ENCODE assay signal across 9 cellular contexts in genomic region chr15:60563539-60564404, GRCh38.
DNase-seq lines count a peak whose midpoint lies in the region; ATAC-seq and TF ChIP-seq lines count a peak whose summit lies in the region.
"Had no signal": no experiment of that assay in that cellular context is flagged by ENCODE, and none has a peak within 500 bp of the region (broad histone marks: within the 10 kb centered on the region; RNA-seq: fewer than 3 reads in every experiment).

No MANE protein-coding gene starts in this region.

- peaks cover 3 to 31% (median 5%) of the 10 kb centered on the region in 3 donors for H3K36me3 Mint-ChIP-seq in CD8-positive, alpha-beta memory T cell
- H3K36me3 Mint-ChIP-seq in activated CD8-positive, alpha-beta T cell treated with anti-CD3 and anti-CD28 coated beads, Interleukin-2, amount 10 ng/mL, durations not matched to agents 7 days and 5 days (ENCODE audit: low read depth), result peaks cover 43% of the 10 kb centered on the region

- no peaks in the 10 kb centered on the region for H3K9me3 ChIP-seq in CD8-positive, alpha-beta memory T cell (ENCODE audit: low read length)
- H3K9me3 ChIP-seq in left lung, result no peaks in the 10 kb centered on the region

- no peaks in the 10 kb centered on the region for H3K27me3 Mint-ChIP-seq in CD8-positive, alpha-beta memory T cell
- H3K27me3 Mint-ChIP-seq in activated CD8-positive, alpha-beta T cell treated with anti-CD3 and anti-CD28 coated beads, Interleukin-2, amount 10 ng/mL, durations not matched to agents 7 days and 5 days (ENCODE audit: low read depth), result no peaks in the 10 kb centered on the region

- peak overlapping the region; percentile 8 for H3K4me3 ChIP-seq in CD8-positive, alpha-beta memory T cell (ENCODE audit: low read length)
- H3K4me3 ChIP-seq in left lung, result no peak overlapping the region

- H3K4me3 Mint-ChIP-seq in CD8-positive, alpha-beta memory T cell, result peak overlapping the region; percentile 58 to 87 (median 68)
- peak overlapping the region; percentile 53 for H3K4me3 Mint-ChIP-seq in activated CD8-positive, alpha-beta T cell treated with anti-CD3 and anti-CD28 coated beads, Interleukin-2, amount 10 ng/mL, durations not matched to agents 7 days and 5 days

- H3K9me3 Mint-ChIP-seq in CD8-positive, alpha-beta memory T cell, result no peaks in the 10 kb centered on the region
- no peaks in the 10 kb centered on the region for H3K9me3 Mint-ChIP-seq in activated CD8-positive, alpha-beta T cell treated with anti-CD3 and anti-CD28 coated beads, Interleukin-2, amount 10 ng/mL, durations not matched to agents 7 days and 5 days (ENCODE audit: insufficient read depth)

- peak overlapping the region; percentile 40 for H3K27ac ChIP-seq in CD8-positive, alpha-beta memory T cell (ENCODE audit: low read depth, low read length)
- H3K27ac ChIP-seq in left lung, result no peak overlapping the region

- peak in 4 of 5 donors; percentile 45 to 69 (median 62) for DNase-seq in CD8-positive, alpha-beta memory T cell
- peak; percentile 64 for DNase-seq in activated CD8-positive, alpha-beta T cell treated with anti-CD3 and anti-CD28 coated beads, Interleukin-2, amount 10 ng/mL, durations not matched to agents 7 days and 5 days
- no peak for DNase-seq in OCI-M2 (lab: John Stamatoyannopoulos, UW; ENCODE audit: unreplicated experiment)
- no peak for DNase-seq in left lung
- DNase-seq in dedifferentiated amniotic fluid mesenchymal stem cell (ENCODE audit: extremely low spot score), result no peak
- DNase-seq: activated effector memory CD4-positive, alpha-beta T cell treated with anti-CD3 and anti-CD28 coated beads, Interleukin-2, amount 50 U/mL, for 16 hours had no signal

- no peaks in the 10 kb centered on the region for H3K27me3 ChIP-seq in CD8-positive, alpha-beta memory T cell (ENCODE audit: insufficient read depth, low read length, poor library complexity, severe bottlenecking)
- H3K27me3 ChIP-seq in left lung, result no peaks in the 10 kb centered on the region

- CTCF ChIA-PET in CD8-positive, alpha-beta memory T cell (lab: Charles Lee), result interaction anchor here (1.0 to 1.7 kb wide), 3 partner anchors 15 to 43 kb away, joined by 3 to 8 read pairs (median 7); no protein-coding TSS in a partner anchor
- CTCF ChIA-PET in activated CD8-positive, alpha-beta T cell treated with anti-CD3 and anti-CD28 coated beads, Interleukin-2, amount 10 ng/mL, durations not matched to agents 7 days and 5 days (lab: Charles Lee), result interaction anchor here (1.0 to 3.5 kb wide), 8 partner anchors 9 to 56 kb away, joined by 4 to 20 read pairs (median 6); no protein-coding TSS in a partner anchor

- TF ChIP-seq CTCF in left lung (IDR thresholded peaks at IDR 0.05), result no peak

- peak; percentile 35 for ATAC-seq in GM19023 (IDR thresholded peaks at IDR 0.05; ENCODE audit: unreplicated experiment)
- ATAC-seq in HG02884 (IDR thresholded peaks at IDR 0.05; ENCODE audit: unreplicated experiment), result peak; percentile 57
- ATAC-seq in activated CD8-positive, alpha-beta T cell treated with anti-CD3 and anti-CD28 coated beads, Interleukin-2, amount 10 ng/mL, durations not matched to agents 7 days and 5 days, result peak; percentile 94
- ATAC-seq in left lung, result no peak
- no peak for ATAC-seq in HG03439 (IDR thresholded peaks at IDR 0.05; ENCODE audit: unreplicated experiment)

- POLR2A ChIA-PET in CD8-positive, alpha-beta memory T cell (lab: Charles Lee), result interaction anchor here (1.0 to 1.9 kb wide), 7 partner anchors 11 to 22 kb away, joined by 3 to 7 read pairs (median 4); no protein-coding TSS in a partner anchor
- POLR2A ChIA-PET in activated CD8-positive, alpha-beta T cell treated with anti-CD3 and anti-CD28 coated beads, Interleukin-2, amount 10 ng/mL, durations not matched to agents 7 days and 5 days (lab: Charles Lee), result interaction anchor here (0.8 to 5.2 kb wide), 3 partner anchors 9 to 19 kb away, joined by 3 to 36 read pairs (median 3); no protein-coding TSS in a partner anchor

- H3K4me1 ChIP-seq in CD8-positive, alpha-beta memory T cell (ENCODE audit: insufficient read depth, low read length), result peaks cover 61% of the 10 kb centered on the region
- H3K4me1 ChIP-seq in left lung, result no peaks in the 10 kb centered on the region

- intact Hi-C loops in left lung (cut with DNase I), result no loop called here

- H3K36me3 ChIP-seq in CD8-positive, alpha-beta memory T cell (ENCODE audit: insufficient read depth, low read length), result no peaks in the 10 kb centered on the region
- no peaks in the 10 kb centered on the region for H3K36me3 ChIP-seq in left lung

- peak overlapping the region; percentile 92 to 99 (median 96) for H3K27ac Mint-ChIP-seq in CD8-positive, alpha-beta memory T cell
- peak overlapping the region; percentile 73 for H3K27ac Mint-ChIP-seq in activated CD8-positive, alpha-beta T cell treated with anti-CD3 and anti-CD28 coated beads, Interleukin-2, amount 10 ng/mL, durations not matched to agents 7 days and 5 days

- peaks cover 75 to 86% (median 81%) of the 10 kb centered on the region in 3 donors for H3K4me1 Mint-ChIP-seq in CD8-positive, alpha-beta memory T cell
- peaks cover 68% of the 10 kb centered on the region for H3K4me1 Mint-ChIP-seq in activated CD8-positive, alpha-beta T cell treated with anti-CD3 and anti-CD28 coated beads, Interleukin-2, amount 10 ng/mL, durations not matched to agents 7 days and 5 days (ENCODE audit: low read depth)

Comparison
In these comparisons a context has a peak if more than half of its experiments do, and no peak if none do; other contexts are left out.
1. DNase-seq: peak in CD8-positive, alpha-beta memory T cell (4 of 5) and activated CD8-positive, alpha-beta T cell treated with anti-CD3 and anti-CD28 coated beads, Interleukin-2, amount 10 ng/mL, durations not matched to agents 7 days and 5 days (single experiment); none in OCI-M2 (single experiment), left lung (0 of 2) and dedifferentiated amniotic fluid mesenchymal stem cell (single experiment).
2. ATAC-seq: peak in GM19023 (single experiment), HG02884 (single experiment) and activated CD8-positive, alpha-beta T cell treated with anti-CD3 and anti-CD28 coated beads, Interleukin-2, amount 10 ng/mL, durations not matched to agents 7 days and 5 days (single experiment); none in left lung (single experiment) and HG03439 (single experiment).